8 cellular contexts compared by ENCODE assay signal in genomic region chr9:109329274-109330258, GRCh38. TPM values are rescaled to one million over a fixed set of nuclear protein-coding genes. Genes with fewer than 3 reads are reported as not detected.
DNase-seq lines count a peak whose midpoint lies in the region; ATAC-seq and TF ChIP-seq lines count a peak whose summit lies in the region.

No MANE protein-coding gene starts in this region.

- no peaks in the 10 kb centered on the region for H3K9me3 ChIP-seq in GM23248 (ENCODE audit: low read depth)
- no peaks in the 10 kb centered on the region for H3K9me3 ChIP-seq in RWPE2 (ENCODE audit: severe bottlenecking)
- no peaks in the 10 kb centered on the region for H3K9me3 ChIP-seq in cardiac muscle cell (ENCODE audit: low read depth)

- 38 to 42% methylated on average over 21 of the region's 21 CpGs for WGBS in GM23248 (ENCODE audit: low coverage in 1 of 2, low lambda C conversion rate in 2 of 2, missing lambda C conversion rate in 2 of 2), 2 experiments

- H3K4me1 ChIP-seq in GM23248 (ENCODE audit: insufficient read depth) (peaks cover 19% of the 10 kb centered on the region), RWPE2 (ENCODE audit: insufficient read depth, poor library complexity, severe bottlenecking) (peaks cover 46% of the 10 kb centered on the region), cardiac muscle cell (ENCODE audit: low read depth) (no peaks in the 10 kb centered on the region)

- ATAC-seq in RWPE2 (ENCODE audit: low read depth) (peak; percentile 84), sciatic nerve (peak; percentile 94), GM18511 (IDR thresholded peaks at IDR 0.05; ENCODE audit: unreplicated experiment) (no peak), HG03565 (IDR thresholded peaks at IDR 0.05; ENCODE audit: unreplicated experiment) (no peak)

- peak overlapping the region; percentile 68 for H2AFZ ChIP-seq in GM23248

- H3K79me2 ChIP-seq in GM23248 (ENCODE audit: insufficient read depth), result no peaks in the 10 kb centered on the region

- H3K27me3 ChIP-seq in GM23248 (replicated peaks; ENCODE audit: insufficient read depth) (no peaks in the 10 kb centered on the region), RWPE2 (ENCODE audit: insufficient read depth, poor library complexity, severe bottlenecking) (no peaks in the 10 kb centered on the region), cardiac muscle cell (peaks cover 3% of the 10 kb centered on the region)

- H3K27ac ChIP-seq in GM23248 (no peak overlapping the region), RWPE2 (ENCODE audit: poor library complexity, severe bottlenecking) (peak overlapping the region; percentile 75), cardiac muscle cell (no peak overlapping the region)

- in situ Hi-C loops in GM23248 (cut with MboI), result no loop called here

- H3K4me3 ChIP-seq in GM23248 (peak overlapping the region; percentile 20; the same call in 1 of the 2 replicates), RWPE2 (ENCODE audit: severe bottlenecking) (no peak overlapping the region), cardiac muscle cell (no peak overlapping the region)

- no peaks in the 10 kb centered on the region for H4K20me1 ChIP-seq in GM23248 (ENCODE audit: insufficient read depth)

- no peaks in the 10 kb centered on the region for H3K9me2 ChIP-seq in GM23248 (ENCODE audit: insufficient read depth)

- intact Hi-C loops in sciatic nerve (cut with DNase I), result no loop called here

- peak overlapping the region; percentile 44 for H3K4me2 ChIP-seq in GM23248 (ENCODE audit: unreplicated experiment)

- DNase-seq in GM23248 (peak; percentile 88), RWPE2 (ENCODE audit: low spot score) (peak; percentile 89), cardiac muscle cell (ENCODE audit: low read depth in 1 of 2, low spot score in 1 of 2) (peak; percentile 30 to 74), sciatic nerve (ENCODE audit: low spot score) (peak; percentile 77), NCI-H2196 (lab: John Stamatoyannopoulos, UW; ENCODE audit: unreplicated experiment) (no peak), hippocampal formation (lab: John Stamatoyannopoulos, UW) (no peak)

- TF ChIP-seq CTCF in RWPE2 (IDR thresholded peaks at IDR 0.05; ENCODE audit: poor library complexity, severe bottlenecking) (no peak), cardiac muscle cell (IDR thresholded peaks at IDR 0.05; ENCODE audit: low read depth, low read length) (no peak)

- no peaks in the 10 kb centered on the region for H3F3A ChIP-seq in GM23248 (ENCODE audit: insufficient read depth)

- H3K9ac ChIP-seq in GM23248, result 0 out of 2 replicates have a peak overlapping the region, but pooled peaks have one; percentile 12

- no peaks in the 10 kb centered on the region for H3K36me3 ChIP-seq in GM23248 (ENCODE audit: low read depth)
- no peaks in the 10 kb centered on the region for H3K36me3 ChIP-seq in RWPE2 (ENCODE audit: low read depth)
- no peaks in the 10 kb centered on the region for H3K36me3 ChIP-seq in cardiac muscle cell

RNA-seq across cellular contexts. Expression of gene EPB41L4B, which starts 8.7 kb away (rescaled TPM):
- 0.76 and 1.0 TPM in 2 replicates for total RNA-seq in GM23248 (2014; rRNA removed; shearing (Covaris generic))
- polyA plus RNA-seq in GM23248 (2016; fragmentation: Nextera tagmentation; extraction: Ambion mirVana), result 0.33 and 0.43 TPM in 2 replicates
- 2.0 and 2.1 TPM in 2 replicates for total RNA-seq in cardiac muscle cell
- polyA plus RNA-seq in cardiac muscle cell, result 2.1 and 4.7 TPM in 2 replicates
- 31.8 TPM for total RNA-seq in sciatic nerve

Comparison
In these comparisons a context has a peak if more than half of its experiments do, and no peak if none do; other contexts are left out.
1. DNase-seq: peak in GM23248 (single experiment), RWPE2 (single experiment), cardiac muscle cell (2 of 2) and sciatic nerve (single experiment); none in NCI-H2196 (single experiment) and hippocampal formation (0 of 2).
2. ATAC-seq: peak in RWPE2 (single experiment) and sciatic nerve (single experiment); none in GM18511 (single experiment) and HG03565 (single experiment).
3. RNA of gene EPB41L4B, which starts 8.7 kb away (total RNA-seq): 31.8 TPM in sciatic nerve (single experiment); 2.0 to 2.1 TPM in cardiac muscle cell and 0.76 to 1.0 TPM in GM23248; every median in the first group is over 10 times any median in the second.